In genomic region chr17:3512512-3513171, GRCh38 we compare ENCODE assay signal across 10 cellular contexts. TPM values are rescaled to one million over a fixed set of nuclear protein-coding genes. Genes with fewer than 3 reads are reported as not detected.
DNase-seq lines count a peak whose midpoint lies in the region; ATAC-seq and TF ChIP-seq lines count a peak whose summit lies in the region.
"Had no signal": no experiment of that assay in that cellular context is flagged by ENCODE, and none has a peak within 500 bp of the region (broad histone marks: within the 10 kb centered on the region; RNA-seq: fewer than 3 reads in every experiment).

No MANE protein-coding gene starts in this region.

- peaks cover 5% of the 10 kb centered on the region for H3K4me1 ChIP-seq in mesodermal cell (ENCODE audit: control insufficient read depth, insufficient read depth, low read length, poor library complexity, severe bottlenecking)
- peaks cover 14% of the 10 kb centered on the region for H3K4me1 ChIP-seq in testis

- TF ChIP-seq POLR2A in testis (IDR thresholded peaks at IDR 0.05): no peak

- H3K4me3 ChIP-seq in mesodermal cell (ENCODE audit: extremely low read depth, insufficient read depth, low read length, poor library complexity, severe bottlenecking): no peak overlapping the region
- H3K4me3 ChIP-seq in testis: no peak overlapping the region
- H3K4me3 ChIP-seq: GM12878 had no signal

- WGBS in mesodermal cell (ENCODE audit: insufficient coverage in 2 of 2), 2 experiments: 46 to 79% methylated on average over 10 to 18 of the region's 20 CpGs
- WGBS in testis, 2 donors: 36 to 38% methylated on average over 20 of the region's 20 CpGs

- ATAC-seq in HG03159 (IDR thresholded peaks at IDR 0.05; ENCODE audit: unreplicated experiment) (no peak), HG03342 (IDR thresholded peaks at IDR 0.05; ENCODE audit: unreplicated experiment) (no peak), HG03097 (IDR thresholded peaks at IDR 0.05; ENCODE audit: low FRiP score, unreplicated experiment) (no peak)
- ATAC-seq: GM12878 had no signal

- H3K27ac ChIP-seq in mesodermal cell (ENCODE audit: low read depth, low read length, severe bottlenecking): peak overlapping the region; percentile 74
- peak overlapping the region; percentile 55 to 77 for H3K27ac ChIP-seq in testis

- H3K36me3 ChIP-seq in mesodermal cell (ENCODE audit: control insufficient read depth, insufficient read depth, low read length): no peaks in the 10 kb centered on the region
- H3K36me3 ChIP-seq in testis (ENCODE audit: low read depth, missing control alignments): no peaks in the 10 kb centered on the region

- no peak for TF ChIP-seq CTCF in testis (IDR thresholded peaks at IDR 0.05)

- DNase-seq in RPMI7951 (ENCODE audit: low read depth): peak; percentile 50
- DNase-seq in fibroblast of peridontal ligament (ENCODE audit: extremely low read depth): peak; percentile 45
- peak; percentile 69 for DNase-seq in testis
- no peak for DNase-seq in RPMI8226
- DNase-seq: NCI-H2171 had no signal

- H3K9me3 ChIP-seq in mesodermal cell (ENCODE audit: control insufficient read depth, low read length): no peaks in the 10 kb centered on the region
- no peaks in the 10 kb centered on the region for H3K9me3 ChIP-seq in testis

- intact Hi-C loops in testis (cut with DNase I; ENCODE audit: low total_unique reads): no loop called here

- H3K27me3 ChIP-seq in testis: no peaks in the 10 kb centered on the region

RNA-seq across cellular contexts. Expression of gene ASPA, which starts 36.8 kb away (rescaled TPM):
- total RNA-seq in RPMI7951 (2014; rRNA removed; shearing (Covaris generic)): 0.10 and 1.2 TPM in 2 replicates
- polyA plus RNA-seq in mesodermal cell (2013, experiment 1 of 2): not detected
- polyA plus RNA-seq in mesodermal cell (2013, experiment 2 of 2): not detected
- total RNA-seq in testis: 1 to 10 TPM; 5.0 to 6.1 TPM
- polyA plus RNA-seq in testis (ENCODE audit: insufficient read depth, low read depth, low replicate concordance): 16.1 TPM
- total RNA-seq: GM12878 had no signal

RNA-seq across cellular contexts. Expression of gene SPATA22, which starts 41.0 kb away (rescaled TPM):
- not detected in 2 replicates for total RNA-seq in RPMI7951 (2014; rRNA removed; shearing (Covaris generic))
- not detected for polyA plus RNA-seq in mesodermal cell (2013, experiment 1 of 2)
- not detected for polyA plus RNA-seq in mesodermal cell (2013, experiment 2 of 2)
- 100 to 1,000 TPM; 100 to 114 TPM for total RNA-seq in testis
- polyA plus RNA-seq in testis (ENCODE audit: insufficient read depth, low read depth, low replicate concordance): 368 TPM
- total RNA-seq: GM12878 had no signal
- polyA plus RNA-seq: GM12878 had no signal

RNA-seq across cellular contexts. Expression of gene TRPV3, which starts 45.0 kb away (rescaled TPM):
- total RNA-seq in RPMI7951 (2014; rRNA removed; shearing (Covaris generic)): under 0.01 and 0.10 TPM in 2 replicates
- 1.7 TPM for polyA plus RNA-seq in mesodermal cell (2013, experiment 1 of 2)
- polyA plus RNA-seq in mesodermal cell (2013, experiment 2 of 2): 1.6 TPM
- total RNA-seq in testis: 10 to 100 TPM; 19.8 to 37.2 TPM
- polyA plus RNA-seq in testis (ENCODE audit: insufficient read depth, low read depth, low replicate concordance): 6.6 TPM

Comparison
In these comparisons a context has a peak if more than half of its experiments do, and no peak if none do; other contexts are left out.
1. RNA of gene SPATA22, which starts 41.0 kb away (total RNA-seq): 100 to 114 TPM in testis; not detected in RPMI7951; every median in the first group is over 100 times any median in the second.
2. RNA of gene TRPV3, which starts 45.0 kb away (total RNA-seq): 19.8 to 37.2 TPM in testis; under 0.01 to 0.10 TPM in RPMI7951; every median in the first group is over 10 times any median in the second.